12 cellular contexts compared by ENCODE assay signal in the genomic region with DNA sequence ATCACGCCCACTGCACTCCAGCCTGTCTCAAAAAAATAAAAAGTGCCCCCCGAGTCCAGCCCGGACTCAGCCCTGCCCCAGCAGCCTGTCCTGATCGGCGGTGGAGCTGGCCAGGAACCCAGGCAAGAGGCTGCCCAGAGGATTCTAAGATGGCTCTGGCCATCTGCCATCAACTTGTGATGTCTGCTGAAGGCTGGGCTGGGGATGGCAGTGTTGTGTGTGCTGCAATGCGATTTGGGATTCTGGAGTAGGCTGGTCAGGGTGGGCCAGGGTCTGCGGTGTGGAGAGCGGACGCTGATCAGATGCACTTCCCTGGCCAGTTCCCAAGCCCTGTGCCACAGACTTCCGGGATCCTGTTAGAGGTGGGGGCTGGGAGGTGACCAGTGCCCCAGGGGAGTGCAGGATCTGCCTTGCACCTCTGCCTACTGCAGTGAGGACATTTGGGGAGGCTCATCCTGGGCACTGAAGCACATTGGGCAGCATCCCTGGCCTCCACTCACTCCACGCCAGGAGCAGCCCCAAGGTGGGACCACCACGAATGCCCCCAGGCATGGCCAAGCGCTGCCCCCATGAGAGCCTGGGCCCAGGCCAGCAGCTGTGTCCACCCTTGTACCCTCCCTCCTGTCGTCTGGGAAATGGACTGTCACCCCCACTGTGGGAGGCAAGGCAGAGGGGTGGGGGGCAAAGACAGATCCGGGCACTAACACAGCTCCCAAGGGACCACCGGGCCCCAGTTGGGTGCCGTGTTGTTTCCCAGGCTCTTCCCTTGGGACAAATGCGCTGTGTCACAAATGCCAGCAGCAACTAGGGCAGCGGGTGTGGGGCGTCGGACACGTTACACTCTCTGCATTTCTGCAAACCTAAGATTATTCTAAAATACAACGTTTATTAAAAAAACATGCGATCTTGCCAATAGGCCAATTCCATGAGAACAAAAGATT. TPM values are rescaled to one million over a fixed set of nuclear protein-coding genes. Genes with fewer than 3 reads are reported as not detected.
A peak's percentile ranks its signal among the peaks of the same experiment; 100 is the strongest.
DNase-seq lines count a peak whose midpoint lies in the region; ATAC-seq and TF ChIP-seq lines count a peak whose summit lies in the region.
"Had no signal": no experiment of that assay in that cellular context is flagged by ENCODE, and none has a peak within 500 bp of the region (broad histone marks: within the 10 kb centered on the region; RNA-seq: fewer than 3 reads in every experiment).

No MANE protein-coding gene starts in this region.

- no peak for TF ChIP-seq POLR2A in testis (IDR thresholded peaks at IDR 0.05)

- H3K36me3 ChIP-seq in testis (ENCODE audit: low read depth, missing control alignments) = no peaks in the 10 kb centered on the region

- H3K36me3 Mint-ChIP-seq in endothelial cell (ENCODE audit: low read depth, unreplicated experiment) = peaks cover 5% of the 10 kb centered on the region

- H3K27ac Mint-ChIP-seq in endothelial cell (ENCODE audit: unreplicated experiment) = peak overlapping the region; percentile 20

- TF ChIP-seq CTCF in endothelial cell (IDR thresholded peaks at IDR 0.05; ENCODE audit: unreplicated experiment) (no peak), testis (IDR thresholded peaks at IDR 0.05) (no peak)

- DNase-seq in DMS53 (lab: John Stamatoyannopoulos, UW) = peak; percentile 37
- no peak for DNase-seq in DMS53 treated with DMSO at 0.1 percent for 48 hours (lab: John Stamatoyannopoulos, UW; ENCODE audit: unreplicated experiment)
- DNase-seq in endothelial cell (ENCODE audit: low spot score) = no peak
- no peak for DNase-seq in testis
- no peak for DNase-seq in stimulated activated naive CD4-positive, alpha-beta T cell (lab: John Stamatoyannopoulos, UW)
- DNase-seq: activated T-cell treated with anti-CD3 and anti-CD28 coated beads for 4 hours, dorsolateral prefrontal cortex, NCI-H2029, upper lobe of right lung had no signal

- H3K9me3 Mint-ChIP-seq in endothelial cell (ENCODE audit: unreplicated experiment) = no peaks in the 10 kb centered on the region

- H3K4me3 ChIP-seq in testis = no peak overlapping the region
- H3K4me3 ChIP-seq: dorsolateral prefrontal cortex, upper lobe of right lung had no signal

- intact Hi-C loops in testis (cut with DNase I; ENCODE audit: low total_unique reads) = loop anchor here (10.0 kb wide), 1 partner anchor 55 kb away; the partner anchor contains the start of gene MFSD12

- peaks cover 10% of the 10 kb centered on the region for H3K27me3 Mint-ChIP-seq in endothelial cell (ENCODE audit: unreplicated experiment)

- H3K27me3 ChIP-seq in testis = no peaks in the 10 kb centered on the region
- H3K27me3 ChIP-seq: upper lobe of right lung had no signal

- peaks cover 11% of the 10 kb centered on the region for H3K4me1 Mint-ChIP-seq in endothelial cell (ENCODE audit: unreplicated experiment)

- H3K4me3 Mint-ChIP-seq in endothelial cell (ENCODE audit: unreplicated experiment) = no peak overlapping the region

- H3K27ac ChIP-seq in testis = peak overlapping the region; percentile 40 to 58
- H3K27ac ChIP-seq: upper lobe of right lung had no signal

- H3K4me1 ChIP-seq in testis = peaks cover 34% of the 10 kb centered on the region

- no peak for ATAC-seq in GM18907 (IDR thresholded peaks at IDR 0.05; ENCODE audit: unreplicated experiment)
- ATAC-seq: SK-N-SH treated with all-trans-retinoic acid at 6 μM for 48 hours, upper lobe of right lung had no signal

- WGBS in testis, 2 donors = 55 to 73% methylated on average over 11 to 24 of the region's 24 CpGs

- no peaks in the 10 kb centered on the region for H3K9me3 ChIP-seq in testis
- H3K9me3 ChIP-seq: upper lobe of right lung had no signal

RNA-seq across cellular contexts. Expression of gene TBXA2R, which starts 3.4 kb away (rescaled TPM):
- 7.3 TPM for total RNA-seq in endothelial cell (ENCODE audit: unreplicated experiment)
- total RNA-seq in testis = 1 to 10 TPM; 1.3 to 3.2 TPM
- polyA plus RNA-seq in testis (ENCODE audit: insufficient read depth, low read depth, low replicate concordance) = 1.8 TPM
- polyA plus RNA-seq: neural cell had no signal

RNA-seq across cellular contexts. Expression of gene CACTIN, which starts 16.5 kb away (rescaled TPM):
- total RNA-seq in endothelial cell (ENCODE audit: unreplicated experiment) (31.8 TPM), testis (10 to 100 TPM; 52.8 to 57.5 TPM)
- polyA plus RNA-seq in testis (ENCODE audit: insufficient read depth, low read depth, low replicate concordance) = 26.9 TPM

RNA-seq across cellular contexts. Expression of gene GIPC3, which starts 24.8 kb away (rescaled TPM):
- 11.0 TPM for total RNA-seq in endothelial cell (ENCODE audit: unreplicated experiment)
- total RNA-seq in testis = under 1 TPM; 0.50 to 0.87 TPM
- polyA plus RNA-seq in testis (ENCODE audit: insufficient read depth, low read depth, low replicate concordance) = 1.5 TPM
- polyA plus RNA-seq: neural cell had no signal

RNA-seq across cellular contexts. Expression of gene HMG20B, which starts 37.3 kb away (rescaled TPM):
- 77.2 TPM for total RNA-seq in endothelial cell (ENCODE audit: unreplicated experiment)
- total RNA-seq in testis = 100 to 1,000 TPM; 108 to 129 TPM
- polyA plus RNA-seq in testis (ENCODE audit: insufficient read depth, low read depth, low replicate concordance) = 66.2 TPM

RNA-seq across cellular contexts. Expression of gene MFSD12, which starts 52.7 kb away (rescaled TPM):
- total RNA-seq in endothelial cell (ENCODE audit: unreplicated experiment) = 54.5 TPM
- 10 to 100 TPM; 83.9 to 95.1 TPM for total RNA-seq in testis
- polyA plus RNA-seq in testis (ENCODE audit: insufficient read depth, low read depth, low replicate concordance) = 32.8 TPM
